ENCODE assay signal across 12 cellular contexts in the genomic region with DNA sequence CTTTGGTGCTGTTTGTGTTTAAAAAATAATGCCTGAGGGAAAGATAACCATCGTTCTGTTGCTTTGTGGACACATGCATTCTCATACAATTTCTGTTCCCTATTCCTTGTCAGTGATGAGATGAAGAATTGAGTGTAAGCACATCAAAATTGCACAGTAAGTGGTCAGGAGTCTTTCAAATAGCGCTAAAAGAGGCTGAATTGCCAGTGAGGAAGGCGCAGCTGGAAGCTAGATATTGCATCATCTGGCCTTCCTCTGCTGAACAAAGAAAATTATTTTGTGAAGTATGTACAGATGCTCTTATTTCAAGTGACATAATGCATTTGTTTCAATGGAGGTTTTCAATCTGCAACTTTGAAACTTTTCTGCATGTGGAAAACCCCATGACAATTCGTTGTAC.
DNase-seq lines count a peak whose midpoint lies in the region; ATAC-seq and TF ChIP-seq lines count a peak whose summit lies in the region.
"Had no signal": no experiment of that assay in that cellular context is flagged by ENCODE, and none has a peak within 500 bp of the region (broad histone marks: within the 10 kb centered on the region; RNA-seq: fewer than 3 reads in every experiment).

No MANE protein-coding gene starts in this region.

- H3K27ac ChIP-seq in left ventricle myocardium inferior (replicated peaks): peak overlapping the region; percentile 75
- H3K27ac ChIP-seq in suprapubic skin: peak overlapping the region; percentile 50
- H3K27ac ChIP-seq: 22Rv1 had no signal

- H3K36me3 ChIP-seq in left ventricle myocardium inferior (no peaks in the 10 kb centered on the region), suprapubic skin (no peaks in the 10 kb centered on the region)

- WGBS in suprapubic skin: 40% methylated on average over 4 of the region's 4 CpGs

- H3K27me3 ChIP-seq in left ventricle myocardium inferior (ENCODE audit: low read depth) (no peaks in the 10 kb centered on the region), suprapubic skin (no peaks in the 10 kb centered on the region)

- H3K9me3 ChIP-seq in left ventricle myocardium inferior (replicated peaks): no peaks in the 10 kb centered on the region
- H3K9me3 ChIP-seq in suprapubic skin: no peaks in the 10 kb centered on the region

- ATAC-seq in GM21619 (IDR thresholded peaks at IDR 0.05; ENCODE audit: unreplicated experiment) (no peak), HG02840 (IDR thresholded peaks at IDR 0.05; ENCODE audit: low FRiP score, unreplicated experiment) (no peak)
- ATAC-seq: GM12878 had no signal

- peaks cover 54% of the 10 kb centered on the region for H3K4me1 ChIP-seq in left ventricle myocardium inferior
- H3K4me1 ChIP-seq in suprapubic skin: peaks cover 44% of the 10 kb centered on the region

- no peak overlapping the region for H3K4me3 ChIP-seq in left ventricle myocardium inferior
- no peak overlapping the region for H3K4me3 ChIP-seq in suprapubic skin
- H3K4me3 ChIP-seq: GM12878 had no signal

- intact Hi-C loops in left ventricle myocardium inferior (cut with micrococcal nuclease): loop anchor here (10.0 kb wide), 1 partner anchor 102 kb away; no protein-coding TSS in a partner anchor

- TF ChIP-seq EP300 in suprapubic skin (IDR thresholded peaks at IDR 0.05): no peak

- TF ChIP-seq CTCF in left ventricle myocardium inferior (IDR thresholded peaks at IDR 0.05; ENCODE audit: borderline replicate concordance): no peak
- no peak for TF ChIP-seq CTCF in suprapubic skin (IDR thresholded peaks at IDR 0.05)

- DNase-seq in DMS153 (lab: John Stamatoyannopoulos, UW) (peak; percentile 9), DMS153 treated with DMSO at 0.1 percent for 48 hours (lab: John Stamatoyannopoulos, UW; ENCODE audit: unreplicated experiment) (no peak), SHP77 treated with DMSO at 0.1 percent for 48 hours (lab: John Stamatoyannopoulos, UW) (peak; percentile 62), left ventricle myocardium inferior (peak; percentile 29), suprapubic skin (ENCODE audit: low spot score in 2 of 2) (no peak), NCI-H526 treated with DMSO at 0.1 percent for 48 hours (lab: John Stamatoyannopoulos, UW) (no peak)
- DNase-seq: activated CD4-positive, alpha-beta T cell treated with anti-CD3 and anti-CD28 coated beads, Interleukin-2, amount 50 U/mL, for 1 hour; islet precursor cell had no signal

- no peak for TF ChIP-seq POLR2A in suprapubic skin (IDR thresholded peaks at IDR 0.05)

Comparison
In these comparisons a context has a peak if more than half of its experiments do, and no peak if none do; other contexts are left out.
1. DNase-seq: peak in DMS153 (single experiment), SHP77 treated with DMSO at 0.1 percent for 48 hours (single experiment) and left ventricle myocardium inferior (single experiment); none in DMS153 treated with DMSO at 0.1 percent for 48 hours (single experiment), suprapubic skin (0 of 2) and NCI-H526 treated with DMSO at 0.1 percent for 48 hours (single experiment).